In the genomic region with DNA sequence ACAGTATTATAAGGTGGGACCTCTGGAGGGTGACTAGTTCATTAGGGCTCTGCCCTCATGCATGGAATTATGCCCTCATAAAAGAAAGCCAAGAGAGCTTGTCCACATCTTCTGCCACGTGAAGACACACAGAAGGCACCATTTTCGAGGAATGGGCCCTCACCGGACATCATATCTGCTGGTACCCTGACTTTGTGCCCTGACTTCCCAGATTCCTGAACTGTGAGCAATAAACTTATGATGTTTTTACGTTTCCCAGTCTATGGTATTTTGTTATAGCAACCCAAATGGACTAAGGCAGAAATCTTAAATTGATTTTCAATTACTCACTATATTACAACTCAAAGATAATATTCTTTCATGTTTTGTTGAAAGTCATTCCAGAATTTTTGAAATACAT, we compare ENCODE assay signal across 19 cellular contexts.
DNase-seq lines count a peak whose midpoint lies in the region; ATAC-seq, FAIRE-seq and TF ChIP-seq lines count a peak whose summit lies in the region.
"Had no signal": no experiment of that assay in that cellular context is flagged by ENCODE, and none has a peak within 500 bp of the region (broad histone marks: within the 10 kb centered on the region; RNA-seq: fewer than 3 reads in every experiment).

No MANE protein-coding gene starts in this region.

- H3K9me1 ChIP-seq in keratinocyte (ENCODE audit: control insufficient read depth, extremely low read depth, insufficient read depth, low read length): no peaks in the 10 kb centered on the region

- no peak overlapping the region for H3K9ac ChIP-seq in keratinocyte (ENCODE audit: control insufficient read depth, extremely low read depth, insufficient read depth, low read length)

- TF ChIP-seq POLR2A in H54 (IDR thresholded peaks at IDR 0.05; ENCODE audit: low read depth, low read length): no peak

- H4K20me1 ChIP-seq in keratinocyte (ENCODE audit: control insufficient read depth, extremely low read depth, insufficient read depth, low read length): no peaks in the 10 kb centered on the region

- H3K4me2 ChIP-seq in keratinocyte (ENCODE audit: control insufficient read depth, extremely low read depth, insufficient read depth, low read depth, low read length): no peak overlapping the region

- no peaks in the 10 kb centered on the region for H3K79me2 ChIP-seq in keratinocyte (ENCODE audit: control insufficient read depth, insufficient read depth, low read length)

- no peak for ATAC-seq in GM18517 (IDR thresholded peaks at IDR 0.05; ENCODE audit: unreplicated experiment)
- ATAC-seq: K562 had no signal

- dilution Hi-C loops in keratinocyte (cut with MboI; ENCODE audit: extremely low pct_ligation_motif_present, low sequenced_read_pairs): no loop called here

- no peaks in the 10 kb centered on the region for H3K9me3 ChIP-seq in keratinocyte (ENCODE audit: control insufficient read depth, low read depth, low read length)
- H3K9me3 ChIP-seq: BE2C, HAP-1 had no signal

- DNase-seq in EH (ENCODE audit: low read depth) (peak; percentile 48), H54 (ENCODE audit: insufficient read length, low spot score) (no peak), keratinocyte (ENCODE audit: low read depth, low spot score) (no peak), NCI-H1105 treated with DMSO at 0.1 percent for 48 hours (lab: John Stamatoyannopoulos, UW) (no peak), KG1 (lab: John Stamatoyannopoulos, UW) (no peak)
- DNase-seq: BE2C; C1 segment of cervical spinal cord; CD4-positive, CD25-positive, alpha-beta regulatory T cell; CD8-positive, alpha-beta memory T cell; COR-L47; DMS 273 treated with DMSO at 0.1 percent for 48 hours; DMS53; DND-41; GF-D8; GOT3 had no signal

- FAIRE-seq in H54 (lab: Jason Lieb, UNC) (peak; percentile 45), keratinocyte (lab: Jason Lieb, UNC) (peak; percentile 55)
- FAIRE-seq: K562 had no signal

- H2AFZ ChIP-seq in keratinocyte (ENCODE audit: control insufficient read depth, low read length): no peak overlapping the region

- H3K27me3 ChIP-seq in keratinocyte (ENCODE audit: control insufficient read depth, extremely low read depth, insufficient read depth, low read length): no peaks in the 10 kb centered on the region
- H3K27me3 ChIP-seq: BE2C had no signal

- H3K27ac ChIP-seq in keratinocyte (ENCODE audit: control insufficient read depth, insufficient read depth, low read length): no peak overlapping the region
- H3K27ac ChIP-seq: HL-60 had no signal

- H3K4me3 ChIP-seq in keratinocyte (ENCODE audit: control insufficient read depth in 2 of 3, extremely low read depth in 1 of 3, insufficient read depth in 2 of 3, low read depth in 1 of 3, low read length in 3 of 3): no peak overlapping the region
- H3K4me3 ChIP-seq: HAP-1, K562 had no signal

- TF ChIP-seq CTCF in keratinocyte (optimal IDR thresholded peaks at IDR 0.05 in 1 of 3, IDR thresholded peaks at IDR 0.05 in 1 of 3, conservative IDR thresholded peaks at IDR 0.05 in 1 of 3; ENCODE audit: extremely low read depth in 1 of 3, insufficient read depth in 2 of 3, low read length in 3 of 3): no peak

- H3K36me3 ChIP-seq in keratinocyte (ENCODE audit: control insufficient read depth in 2 of 2, extremely low read depth in 1 of 2, insufficient read depth in 2 of 2, low read length in 2 of 2): no peaks in the 10 kb centered on the region
- H3K36me3 ChIP-seq: BE2C, HAP-1 had no signal

- H3K4me1 ChIP-seq in keratinocyte (ENCODE audit: control insufficient read depth, extremely low read depth, insufficient read depth, low read length): peaks cover 5% of the 10 kb centered on the region
- H3K4me1 ChIP-seq: BE2C, HAP-1 had no signal
